1 cellular context compared by ENCODE assay signal in genomic region chr10:71274901-71275796, GRCh38.
TF ChIP-seq lines count a peak whose summit lies in the region.

No MANE protein-coding gene starts in this region.

TF ChIP-seq in HepG2, 621 proteins besides CTCF, POLR2A, EP300 and RAD21:
- no peak for TF ChIP-seq FOXA3 (CRISPR knock-in tag; IDR thresholded peaks at IDR 0.05)
- TF ChIP-seq PAF1 (CRISPR knock-in tag; IDR thresholded peaks at IDR 0.05), result no peak
- TF ChIP-seq KDM2A (CRISPR knock-in tag; IDR thresholded peaks at IDR 0.05; ENCODE audit: borderline replicate concordance, low read depth), result no peak
- 0 out of 2 replicates have a peak, but pooled peaks have one; percentile 7 for TF ChIP-seq ZNF629 (CRISPR knock-in tag; conservative IDR thresholded peaks at IDR 0.05)
